In the genomic region with DNA sequence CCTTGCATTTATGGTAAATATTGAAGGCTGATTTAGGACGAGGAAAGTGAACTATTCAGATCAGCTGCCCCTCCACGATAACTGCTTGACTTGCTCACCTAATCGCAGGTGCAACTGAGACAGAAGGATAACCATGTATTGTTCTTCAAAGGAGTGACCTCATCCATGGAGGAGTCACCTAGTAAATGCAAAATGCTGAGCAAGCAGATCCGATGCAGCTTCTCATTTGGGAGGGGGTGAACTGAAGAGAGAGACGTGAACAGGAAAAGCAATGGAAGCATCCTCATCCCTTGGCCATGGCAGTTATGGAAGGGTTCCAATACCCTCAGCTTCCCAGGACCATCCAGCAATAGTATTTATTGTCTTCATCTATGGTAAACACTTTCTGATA, we compare ENCODE assay signal across 16 cellular contexts. TPM values are rescaled to one million over a fixed set of nuclear protein-coding genes. Genes with fewer than 3 reads are reported as not detected.
A peak's percentile ranks its signal among the peaks of the same experiment; 100 is the strongest.
DNase-seq lines count a peak whose midpoint lies in the region; ATAC-seq, FAIRE-seq and TF ChIP-seq lines count a peak whose summit lies in the region.
"Had no signal": no experiment of that assay in that cellular context is flagged by ENCODE, and none has a peak within 500 bp of the region (broad histone marks: within the 10 kb centered on the region; RNA-seq: fewer than 3 reads in every experiment).

No MANE protein-coding gene starts in this region.

- TF ChIP-seq EP300 in A549 (IDR thresholded peaks at IDR 0.05), result no peak

- H3K9me3 ChIP-seq in A549 (no peaks in the 10 kb centered on the region), mucosa of descending colon (no peaks in the 10 kb centered on the region), thyroid gland (no peaks in the 10 kb centered on the region)
- no peaks in the 10 kb centered on the region for H3K9me3 ChIP-seq in CD4-positive, alpha-beta T cell (ENCODE audit: control insufficient read depth, low read length)
- H3K9me3 ChIP-seq: HAP-1, psoas muscle had no signal

- DNase-seq in A549 (ENCODE audit: low read depth in 1 of 2, low spot score in 1 of 2), result no peak
- peak in 3 of 10 experiments; percentile 15 to 18 (median 16) for DNase-seq in CD4-positive, alpha-beta T cell
- peak; percentile 77 for DNase-seq in activated CD4-positive, alpha-beta T cell treated with anti-CD3 and anti-CD28 coated beads, Interleukin-2, amount 10 ng/mL, durations not matched to agents 24 days and 14 days
- DNase-seq in central memory CD4-positive, alpha-beta T cell, result peak; percentile 29
- no peak for DNase-seq in mucosa of descending colon
- DNase-seq in thyroid gland, result no peak
- DNase-seq in NCI-H146 (lab: John Stamatoyannopoulos, UW), result no peak
- DNase-seq: head of caudate nucleus; NK-92 treated with Interleukin-12 subunit alpha and Interleukin-12 subunit beta, amount 100 ng/mL, for 24 hours; psoas muscle; stimulated activated naive B cell treated with anti-CD40 and anti-IgM and Interleukin-4, amounts not matched to agents 10 μg/mL and 1 μg/mL and 100 μg/mL, for 72 hours had no signal

- WGBS in A549 (ENCODE audit: missing lambda C conversion rate), result 64% methylated on average over 5 of the region's 5 CpGs
- 86 to 91% methylated on average over 5 of the region's 5 CpGs for WGBS in thyroid gland, 2 donors

- H3K27ac ChIP-seq in A549, result no peak overlapping the region
- H3K27ac ChIP-seq in CD4-positive, alpha-beta T cell (ENCODE audit: low read depth, low read length), result peak overlapping the region; percentile 91
- H3K27ac ChIP-seq in thyroid gland, result no peak overlapping the region
- H3K27ac ChIP-seq: psoas muscle, VCaP had no signal

- POLR2A ChIA-PET in A549 (lab: Yijun Ruan, JAX), result interaction anchor here (0.7 kb wide), 1 partner anchor 21 kb away, joined by 7 read pairs; no protein-coding TSS in a partner anchor
- POLR2A ChIA-PET in CD4-positive, alpha-beta T cell (lab: Charles Lee), result interaction anchor here (0.6 to 6.5 kb wide), 19 partner anchors 8 to 353 kb away, joined by 3 to 82 read pairs (median 5); a partner anchor contains a TSS

- H3K4me1 ChIP-seq in A549 (no peaks in the 10 kb centered on the region), mucosa of descending colon (ENCODE audit: low read depth) (no peaks in the 10 kb centered on the region), thyroid gland (no peaks in the 10 kb centered on the region)
- H3K4me1 ChIP-seq: HAP-1 had no signal

- H3K4me3 ChIP-seq in A549 (no peak overlapping the region), mucosa of descending colon (no peak overlapping the region), thyroid gland (replicated peaks in 1 of 3) (no peak overlapping the region)
- H3K4me3 ChIP-seq: HAP-1, psoas muscle had no signal

- peaks cover 15% of the 10 kb centered on the region for H3K36me3 Mint-ChIP-seq in CD4-positive, alpha-beta T cell (ENCODE audit: low read depth)
- peaks cover 7% of the 10 kb centered on the region for H3K36me3 Mint-ChIP-seq in activated CD4-positive, alpha-beta T cell treated with anti-CD3 and anti-CD28 coated beads, Interleukin-2, amount 10 ng/mL, durations not matched to agents 24 days and 14 days (ENCODE audit: low read depth)
- H3K36me3 Mint-ChIP-seq: stimulated activated naive B cell treated with anti-CD40 and anti-IgM and Interleukin-4, amounts not matched to agents 10 μg/mL and 1 μg/mL and 100 μg/mL, for 72 hours had no signal

- intact Hi-C loops in CD4-positive, alpha-beta T cell (cut with DNase I, micrococcal nuclease), result loop anchor here (1.0 to 2.0 kb wide), 2 partner anchors 47 to 49 kb away; a partner anchor contains a TSS
- intact Hi-C loops in activated CD4-positive, alpha-beta T cell treated with anti-CD3 and anti-CD28 coated beads, Interleukin-2, amount 10 ng/mL, durations not matched to agents 24 days and 14 days (cut with micrococcal nuclease), result loop anchor here (1.0 to 5.0 kb wide), 6 partner anchors 9 to 252 kb away; no protein-coding TSS in a partner anchor
- intact Hi-C loops in mucosa of descending colon (cut with DNase I, micrococcal nuclease), result no loop called here
- intact Hi-C loops in thyroid gland (cut with DNase I), result no loop called here

- TF ChIP-seq CTCF in A549 (IDR thresholded peaks at IDR 0.05) (no peak), mucosa of descending colon (IDR thresholded peaks at IDR 0.05) (no peak), thyroid gland (IDR thresholded peaks at IDR 0.05) (no peak)
- TF ChIP-seq CTCF in CD4-positive, alpha-beta T cell (IDR thresholded peaks at IDR 0.05), result no peak

- H3K27me3 ChIP-seq in CD4-positive, alpha-beta T cell (ENCODE audit: control insufficient read depth, insufficient read depth, low read length), result no peaks in the 10 kb centered on the region
- no peaks in the 10 kb centered on the region for H3K27me3 ChIP-seq in thyroid gland

- no peak for TF ChIP-seq RAD21 in A549 (conservative IDR thresholded peaks at IDR 0.05 in 1 of 2, IDR thresholded peaks at IDR 0.05 in 1 of 2)

- H3K4me3 Mint-ChIP-seq in CD4-positive, alpha-beta T cell, result peak overlapping the region; percentile 87
- H3K4me3 Mint-ChIP-seq in activated CD4-positive, alpha-beta T cell treated with anti-CD3 and anti-CD28 coated beads, Interleukin-2, amount 10 ng/mL, durations not matched to agents 24 days and 14 days, result peak overlapping the region; percentile 82

- peaks cover 85% of the 10 kb centered on the region for H3K4me1 Mint-ChIP-seq in CD4-positive, alpha-beta T cell (ENCODE audit: low read depth)
- peaks cover 39% of the 10 kb centered on the region for H3K4me1 Mint-ChIP-seq in activated CD4-positive, alpha-beta T cell treated with anti-CD3 and anti-CD28 coated beads, Interleukin-2, amount 10 ng/mL, durations not matched to agents 24 days and 14 days

- H3K27me3 Mint-ChIP-seq in CD4-positive, alpha-beta T cell, result no peaks in the 10 kb centered on the region
- H3K27me3 Mint-ChIP-seq in activated CD4-positive, alpha-beta T cell treated with anti-CD3 and anti-CD28 coated beads, Interleukin-2, amount 10 ng/mL, durations not matched to agents 24 days and 14 days, result no peaks in the 10 kb centered on the region

- no peak overlapping the region for H3K4me2 ChIP-seq in A549

- no peaks in the 10 kb centered on the region for H3K9me3 Mint-ChIP-seq in CD4-positive, alpha-beta T cell
- H3K9me3 Mint-ChIP-seq in activated CD4-positive, alpha-beta T cell treated with anti-CD3 and anti-CD28 coated beads, Interleukin-2, amount 10 ng/mL, durations not matched to agents 24 days and 14 days, result no peaks in the 10 kb centered on the region
- H3K9me3 Mint-ChIP-seq: stimulated activated naive B cell treated with anti-CD40 and anti-IgM and Interleukin-4, amounts not matched to agents 10 μg/mL and 1 μg/mL and 100 μg/mL, for 72 hours had no signal

- peak overlapping the region; percentile 92 for H3K27ac Mint-ChIP-seq in CD4-positive, alpha-beta T cell
- peak overlapping the region; percentile 94 for H3K27ac Mint-ChIP-seq in activated CD4-positive, alpha-beta T cell treated with anti-CD3 and anti-CD28 coated beads, Interleukin-2, amount 10 ng/mL, durations not matched to agents 24 days and 14 days
- H3K27ac Mint-ChIP-seq: stimulated activated naive B cell treated with anti-CD40 and anti-IgM and Interleukin-4, amounts not matched to agents 10 μg/mL and 1 μg/mL and 100 μg/mL, for 72 hours had no signal

- CTCF ChIA-PET in A549 (lab: Yijun Ruan, JAX), result no interaction called here
- CTCF ChIA-PET in CD4-positive, alpha-beta T cell (lab: Charles Lee), result interaction anchor here (0.7 to 3.4 kb wide), 10 partner anchors 9 to 101 kb away, joined by 3 to 15 read pairs (median 4); a partner anchor contains a TSS

- H3K36me3 ChIP-seq in mucosa of descending colon (ENCODE audit: low read depth) (no peaks in the 10 kb centered on the region), thyroid gland (no peaks in the 10 kb centered on the region)
- H3K36me3 ChIP-seq: HAP-1 had no signal

- no peak for ATAC-seq in A549
- peak; percentile 45 for ATAC-seq in CD4-positive, alpha-beta T cell (ENCODE audit: poor library complexity)
- ATAC-seq in mucosa of descending colon, result no peak
- ATAC-seq in GM18502 (IDR thresholded peaks at IDR 0.05; ENCODE audit: poor library complexity, unreplicated experiment), result no peak
- ATAC-seq: psoas muscle had no signal

- FAIRE-seq in A549 (lab: Jason Lieb, UNC), result no peak

- no peak for TF ChIP-seq POLR2A in A549 (IDR thresholded peaks at IDR 0.05; ENCODE audit: low read length)
- TF ChIP-seq POLR2A in thyroid gland (IDR thresholded peaks at IDR 0.05), result no peak

TF ChIP-seq in A549, 52 proteins besides CTCF, POLR2A, EP300 and RAD21:
- TF ChIP-seq NR3C1 (IDR thresholded peaks at IDR 0.05) (no peak), MAFK (IDR thresholded peaks at IDR 0.05; ENCODE audit: partially characterized antibody) (peak; percentile 91)
TF ChIP-seq in A549: peak in this region for 1.

RNA-seq across cellular contexts. Expression of a gene that starts 47.5 kb away (rescaled TPM):
- polyA plus RNA-seq in A549 (2011; rRNA removed) (2.1 TPM in 2 replicates), A549 (2017; fragmentation: RNase III; extraction: RNeasy Plus Mini Kit Qiagen cat#74134 plus additional on column Dnase treatment) (1.4 to 2.2 TPM (median 1.8 TPM) in 3 replicates)
- polyA plus RNA-seq in A549 (2012; cell fraction: cytosol; rRNA removed), result 0.27 and 0.29 TPM in 2 replicates
- 0.35 and 0.42 TPM in 2 replicates for polyA plus RNA-seq in A549 (2012; cell fraction: nucleus; rRNA removed)
- polyA minus RNA-seq in A549 (2011; rRNA and poly(A)+ RNA removed), result 2.9 and 3.1 TPM in 2 replicates
- 10 to 100 TPM; 21.9 to 24.9 TPM for total RNA-seq in CD4-positive, alpha-beta T cell
- total RNA-seq in activated CD4-positive, alpha-beta T cell treated with anti-CD3 and anti-CD28 coated beads, Interleukin-2, amount 10 ng/mL, durations not matched to agents 24 days and 14 days, result 21.1 and 22.0 TPM in 2 replicates
- total RNA-seq in mucosa of descending colon (1 to 10 TPM; 2.0 to 8.0 (median 2.9) TPM), thyroid gland (10 to 100 TPM in 3 of 4 donors, 1 to 10 TPM in 1; 9.2 to 18.8 (median 14.8) TPM)
- total RNA-seq: MCF 10A, SK-MEL-5 had no signal

Comparison
In these comparisons a context has a peak if more than half of its experiments do, and no peak if none do; other contexts are left out.
1. DNase-seq: peak in activated CD4-positive, alpha-beta T cell treated with anti-CD3 and anti-CD28 coated beads, Interleukin-2, amount 10 ng/mL, durations not matched to agents 24 days and 14 days (single experiment) and central memory CD4-positive, alpha-beta T cell (single experiment); none in A549 (0 of 2), mucosa of descending colon (0 of 3), thyroid gland (0 of 2) and NCI-H146 (single experiment).
2. intact Hi-C loops: an anchor here in CD4-positive, alpha-beta T cell (1.0 to 2.0 kb wide) and activated CD4-positive, alpha-beta T cell treated with anti-CD3 and anti-CD28 coated beads, Interleukin-2, amount 10 ng/mL, durations not matched to agents 24 days and 14 days (1.0 to 5.0 kb wide); none called in mucosa of descending colon and thyroid gland.